11 cellular contexts compared by ENCODE assay signal in the genomic region with DNA sequence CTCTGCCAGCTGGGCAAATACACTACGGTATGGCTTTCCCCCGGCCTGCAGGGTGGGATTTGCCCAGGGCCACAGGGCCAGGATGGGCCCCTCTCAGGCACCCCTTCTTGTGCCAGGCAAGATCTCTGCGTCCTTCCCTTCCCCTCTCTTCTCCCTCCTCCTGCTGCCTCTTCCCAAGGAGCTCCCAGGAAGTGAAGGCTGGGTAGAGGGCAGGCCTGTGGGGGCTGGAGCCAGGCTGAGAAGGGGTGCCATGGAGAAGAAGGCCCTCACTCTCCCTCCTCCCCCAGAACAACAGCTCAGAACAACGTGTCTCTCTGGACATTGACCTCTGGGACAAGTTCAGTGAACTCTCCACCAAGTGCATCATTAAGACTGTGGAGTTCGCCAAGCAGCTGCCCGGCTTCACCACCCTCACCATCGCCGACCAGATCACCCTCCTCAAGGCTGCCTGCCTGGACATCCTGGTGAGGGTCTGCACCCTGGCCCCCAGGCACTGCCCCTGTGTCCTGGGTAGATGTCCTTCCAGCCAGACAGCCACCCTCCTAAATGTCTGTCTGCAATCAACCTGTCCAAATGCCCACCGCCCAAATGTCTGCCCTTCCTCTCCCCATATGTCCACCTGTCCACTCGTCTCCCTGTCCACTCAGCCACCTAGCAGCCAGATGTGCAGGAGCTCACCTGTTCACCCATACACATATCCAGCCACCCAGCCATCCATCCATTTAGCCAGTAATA. TPM values are rescaled to one million over a fixed set of nuclear protein-coding genes. Genes with fewer than 3 reads are reported as not detected.
DNase-seq lines count a peak whose midpoint lies in the region; ATAC-seq and TF ChIP-seq lines count a peak whose summit lies in the region.
"Had no signal": no experiment of that assay in that cellular context is flagged by ENCODE, and none has a peak within 500 bp of the region (broad histone marks: within the 10 kb centered on the region; RNA-seq: fewer than 3 reads in every experiment).

No MANE protein-coding gene starts in this region.

- intact Hi-C loops in CD8-positive, alpha-beta T cell (cut with DNase I, micrococcal nuclease) = loop anchor here in 1 of 2 experiments (10.0 kb wide), 1 partner anchor 337 kb away; a partner anchor contains a TSS
- intact Hi-C loops in left colon (cut with DNase I, micrococcal nuclease) (loop anchor here (5.0 to 10.0 kb wide), 2 partner anchors 45 to 157 kb away; a partner anchor contains a TSS), psoas muscle (cut with DNase I) (loop anchor here in 1 of 2 donors (10.0 kb wide), 1 partner anchor 157 kb away; no protein-coding TSS in a partner anchor)

- 52 to 73% (median 53%) methylated on average over 10 of the region's 10 CpGs for WGBS in psoas muscle, 3 donors

- H3K4me1 Mint-ChIP-seq in CD8-positive, alpha-beta T cell (ENCODE audit: low read depth) = peaks cover 30% of the 10 kb centered on the region
- H3K4me1 Mint-ChIP-seq in WTC11 = peaks cover 69% of the 10 kb centered on the region

- POLR2A ChIA-PET in CD8-positive, alpha-beta T cell (lab: Charles Lee) = interaction anchor here (0.6 to 1.6 kb wide), 5 partner anchors 30 to 49 kb away, joined by 3 to 5 read pairs (median 3); no protein-coding TSS in a partner anchor
- POLR2A ChIA-PET in WTC11 (lab: Charles Lee) = interaction anchor here (1.1 kb wide), 1 partner anchor 30 kb away, joined by 3 read pairs; no protein-coding TSS in a partner anchor

- no peaks in the 10 kb centered on the region for H3K27me3 Mint-ChIP-seq in CD8-positive, alpha-beta T cell (ENCODE audit: low read depth)
- H3K27me3 Mint-ChIP-seq in WTC11 (ENCODE audit: low read depth) = peaks cover 27% of the 10 kb centered on the region

- CTCF ChIA-PET in CD8-positive, alpha-beta T cell (lab: Charles Lee) = interaction anchor here (1.0 to 34.5 kb wide), 6 partner anchors 11 to 181 kb away, joined by 3 to 1103 read pairs (median 4); a partner anchor contains a TSS
- CTCF ChIA-PET in WTC11 (lab: Charles Lee) = interaction anchor here (0.6 to 6.2 kb wide), 12 partner anchors 10 to 208 kb away, joined by 3 to 259 read pairs (median 6); a partner anchor contains a TSS

- H3K4me3 ChIP-seq in CD8-positive, alpha-beta T cell (ENCODE audit: low read depth, low read length) = no peak overlapping the region
- H3K4me3 ChIP-seq in SK-N-MC (no peak overlapping the region), psoas muscle (no peak overlapping the region)
- H3K4me3 ChIP-seq: ascending aorta had no signal

- no peak overlapping the region for H3K4me3 Mint-ChIP-seq in CD8-positive, alpha-beta T cell
- H3K4me3 Mint-ChIP-seq in WTC11 = no peak overlapping the region; the same call in 1 of the 2 replicates

- H3K27me3 ChIP-seq in CD8-positive, alpha-beta T cell (ENCODE audit: insufficient read depth, low read length) = no peaks in the 10 kb centered on the region
- H3K27me3 ChIP-seq in psoas muscle (ENCODE audit: insufficient read depth in 3 of 3, low read length in 2 of 3) = no peaks in the 10 kb centered on the region
- H3K27me3 ChIP-seq: ascending aorta had no signal

- no peaks in the 10 kb centered on the region for H3K9me3 Mint-ChIP-seq in CD8-positive, alpha-beta T cell
- no peaks in the 10 kb centered on the region for H3K9me3 Mint-ChIP-seq in WTC11

- H3K36me3 ChIP-seq in CD8-positive, alpha-beta T cell (ENCODE audit: insufficient read depth, low read length) = peaks cover 39% of the 10 kb centered on the region
- H3K36me3 ChIP-seq in SK-N-MC (ENCODE audit: insufficient read depth, low read length) (peaks cover 39% of the 10 kb centered on the region), psoas muscle (ENCODE audit: insufficient read depth in 1 of 2, low read depth in 1 of 2) (peaks cover 7 to 78% of the 10 kb centered on the region in 2 donors)

- TF ChIP-seq CTCF in CD8-positive, alpha-beta T cell (IDR thresholded peaks at IDR 0.05) = no peak
- TF ChIP-seq CTCF in psoas muscle (IDR thresholded peaks at IDR 0.05) = no peak
- no peak for TF ChIP-seq CTCF in WTC11 (IDR thresholded peaks at IDR 0.05)

- H3K9me3 ChIP-seq in CD8-positive, alpha-beta T cell (ENCODE audit: low read length) = no peaks in the 10 kb centered on the region
- H3K9me3 ChIP-seq in SK-N-MC (ENCODE audit: low read depth, low read length) = no peaks in the 10 kb centered on the region
- no peaks in the 10 kb centered on the region for H3K9me3 ChIP-seq in psoas muscle
- H3K9me3 ChIP-seq: ascending aorta had no signal

- DNase-seq in CD8-positive, alpha-beta T cell = no peak
- DNase-seq in SK-N-MC (ENCODE audit: low read depth, low spot score) = no peak
- no peak for DNase-seq in left colon
- peak in 1 of 2 donors; percentile 43 for DNase-seq in psoas muscle
- DNase-seq in WTC11 (ENCODE audit: low spot score) = no peak
- DNase-seq in HK-2 (ENCODE audit: unreplicated experiment) = no peak
- DNase-seq in effector CD4-positive, alpha-beta T cell = no peak
- DNase-seq: substantia nigra had no signal

- peaks cover 14% of the 10 kb centered on the region for H3K4me1 ChIP-seq in CD8-positive, alpha-beta T cell (ENCODE audit: insufficient read depth, low read length)
- peaks cover 39% of the 10 kb centered on the region for H3K4me1 ChIP-seq in psoas muscle

- H3K9ac ChIP-seq in SK-N-MC (ENCODE audit: insufficient read length) = no peak overlapping the region

- peaks cover 65% of the 10 kb centered on the region for H3K36me3 Mint-ChIP-seq in CD8-positive, alpha-beta T cell
- peaks cover 18% of the 10 kb centered on the region for H3K36me3 Mint-ChIP-seq in WTC11

- H3K27ac ChIP-seq in CD8-positive, alpha-beta T cell (ENCODE audit: low read depth, low read length) = no peak overlapping the region
- H3K27ac ChIP-seq in SK-N-MC (peak overlapping the region; percentile 10; the same call in 1 of the 2 replicates), psoas muscle (peak overlapping the region; percentile 7)
- H3K27ac ChIP-seq: ascending aorta, VCaP had no signal

- ATAC-seq in CD8-positive, alpha-beta T cell = no peak
- ATAC-seq in left colon (peak; percentile 12), psoas muscle (no peak), WTC11 (no peak), GM21423 (IDR thresholded peaks at IDR 0.05; ENCODE audit: unreplicated experiment) (no peak)

- H3K27ac Mint-ChIP-seq in CD8-positive, alpha-beta T cell = peak overlapping the region; percentile 15
- no peak overlapping the region for H3K27ac Mint-ChIP-seq in WTC11

TF ChIP-seq in WTC11, 78 proteins besides CTCF, POLR2A, EP300 and RAD21:
- no peak for TF ChIP-seq HMGA2 (CRISPR knock-in tag; IDR thresholded peaks at IDR 0.05)
- TF ChIP-seq, protein P1, sequence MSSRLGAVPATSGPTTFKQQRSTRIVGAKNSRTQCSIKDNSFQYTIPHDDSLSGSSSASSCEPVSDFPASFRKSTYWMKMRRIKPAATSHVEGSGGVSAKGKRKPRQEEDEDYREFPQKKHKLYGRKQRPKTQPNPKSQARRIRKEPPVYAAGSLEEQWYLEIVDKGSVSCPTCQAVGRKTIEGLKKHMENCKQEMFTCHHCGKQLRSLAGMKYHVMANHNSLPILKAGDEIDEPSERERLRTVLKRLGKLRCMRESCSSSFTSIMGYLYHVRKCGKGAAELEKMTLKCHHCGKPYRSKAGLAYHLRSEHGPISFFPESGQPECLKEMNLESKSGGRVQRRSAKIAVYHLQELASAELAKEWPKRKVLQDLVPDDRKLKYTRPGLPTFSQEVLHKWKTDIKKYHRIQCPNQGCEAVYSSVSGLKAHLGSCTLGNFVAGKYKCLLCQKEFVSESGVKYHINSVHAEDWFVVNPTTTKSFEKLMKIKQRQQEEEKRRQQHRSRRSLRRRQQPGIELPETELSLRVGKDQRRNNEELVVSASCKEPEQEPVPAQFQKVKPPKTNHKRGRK (CRISPR knock-in tag; IDR thresholded peaks at IDR 0.05; ENCODE audit: borderline replicate concordance) = no peak
- TF ChIP-seq, protein P2, sequence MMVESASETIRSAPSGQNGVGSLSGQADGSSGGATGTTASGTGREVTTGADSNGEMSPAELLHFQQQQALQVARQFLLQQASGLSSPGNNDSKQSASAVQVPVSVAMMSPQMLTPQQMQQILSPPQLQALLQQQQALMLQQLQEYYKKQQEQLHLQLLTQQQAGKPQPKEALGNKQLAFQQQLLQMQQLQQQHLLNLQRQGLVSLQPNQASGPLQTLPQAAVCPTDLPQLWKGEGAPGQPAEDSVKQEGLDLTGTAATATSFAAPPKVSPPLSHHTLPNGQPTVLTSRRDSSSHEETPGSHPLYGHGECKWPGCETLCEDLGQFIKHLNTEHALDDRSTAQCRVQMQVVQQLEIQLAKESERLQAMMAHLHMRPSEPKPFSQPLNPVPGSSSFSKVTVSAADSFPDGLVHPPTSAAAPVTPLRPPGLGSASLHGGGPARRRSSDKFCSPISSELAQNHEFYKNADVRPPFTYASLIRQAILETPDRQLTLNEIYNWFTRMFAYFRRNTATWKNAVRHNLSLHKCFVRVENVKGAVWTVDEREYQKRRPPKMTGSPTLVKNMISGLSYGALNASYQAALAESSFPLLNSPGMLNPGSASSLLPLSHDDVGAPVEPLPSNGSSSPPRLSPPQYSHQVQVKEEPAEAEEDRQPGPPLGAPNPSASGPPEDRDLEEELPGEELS (CRISPR knock-in tag; IDR thresholded peaks at IDR 0.05) = no peak

RNA-seq across cellular contexts. Expression of a gene that starts 12.3 kb away (rescaled TPM):
- total RNA-seq in CD8-positive, alpha-beta T cell = not detected
- total RNA-seq in left colon = under 1 TPM; 0.34 to 0.81 TPM
- total RNA-seq in psoas muscle = 1 to 10 TPM in 2 of 4 donors, under 1 TPM in 2; 0.34 to 1.4 (median 0.82) TPM
- under 1 TPM in 2 of 3 donors, not detected in 1; 0.17 to 0.25 TPM for polyA plus RNA-seq in psoas muscle
- 1.4 to 2.3 TPM (median 2.0 TPM) in 3 replicates for total RNA-seq in WTC11 (2021)
- total RNA-seq: ascending aorta had no signal

RNA-seq across cellular contexts. Expression of a gene that starts 43.2 kb away (rescaled TPM):
- 100 to 1,000 TPM; 133 TPM for total RNA-seq in CD8-positive, alpha-beta T cell
- total RNA-seq in left colon (10 to 100 TPM; 37.2 to 56.4 TPM), psoas muscle (10 to 100 TPM; 15.0 to 51.1 (median 44.6) TPM), WTC11 (2021) (14.3 to 20.7 TPM (median 15.8 TPM) in 3 replicates)
- 10 to 100 TPM; 15.0 to 76.9 (median 18.6) TPM for polyA plus RNA-seq in psoas muscle
